ENCODE assay signal across 9 cellular contexts in the genomic region with DNA sequence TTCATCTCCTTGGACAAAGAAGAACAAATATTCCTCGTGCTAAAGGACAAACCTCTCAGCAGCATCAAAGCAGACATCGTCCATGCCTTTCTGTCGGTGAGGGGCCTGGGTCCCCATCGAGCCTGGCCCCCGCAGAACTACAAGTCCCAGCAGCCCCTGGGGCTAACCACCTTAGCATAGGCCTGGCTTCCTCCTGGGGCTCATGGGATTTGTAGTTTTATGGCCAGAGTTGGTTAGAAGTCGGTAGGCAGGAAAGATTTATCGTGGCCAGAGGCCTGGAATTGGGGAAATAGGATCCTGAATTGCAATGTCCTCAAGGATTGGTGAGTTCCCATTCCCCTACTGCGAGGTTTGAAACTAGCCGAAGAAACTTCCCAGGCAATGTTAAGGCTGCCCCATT. TPM values are rescaled to one million over a fixed set of nuclear protein-coding genes. Genes with fewer than 3 reads are reported as not detected.
A peak's percentile ranks its signal among the peaks of the same experiment; 100 is the strongest.
DNase-seq lines count a peak whose midpoint lies in the region; ATAC-seq and TF ChIP-seq lines count a peak whose summit lies in the region.
"Had no signal": no experiment of that assay in that cellular context is flagged by ENCODE, and none has a peak within 500 bp of the region (broad histone marks: within the 10 kb centered on the region; RNA-seq: fewer than 3 reads in every experiment).

No MANE protein-coding gene starts in this region.

- RAD21 ChIA-PET in HCT116 (lab: Charles Lee; ENCODE audit: low non-redundant PET in 1 of 2, low total read pairs in 2 of 2, uncharacterized antibody in 2 of 2, unreplicated experiment in 2 of 2), result no interaction called here

- H3K27me3 Mint-ChIP-seq in activated naive CD8-positive, alpha-beta T cell treated with anti-CD3 and anti-CD28 coated beads for 36 hours, result no peaks in the 10 kb centered on the region

- H3K79me2 ChIP-seq in HCT116 (ENCODE audit: insufficient read depth, low read length), result no peaks in the 10 kb centered on the region

- ATAC-seq in HCT116 (peak; percentile 71), SK-N-SH treated with all-trans-retinoic acid at 6 μM for 48 hours (peak; percentile 63), GM18502 (IDR thresholded peaks at IDR 0.05; ENCODE audit: poor library complexity, unreplicated experiment) (no peak), HG02885 (IDR thresholded peaks at IDR 0.05; ENCODE audit: poor library complexity, unreplicated experiment) (no peak)

- H4K20me1 ChIP-seq in HCT116 (ENCODE audit: insufficient read depth), result no peaks in the 10 kb centered on the region

- no peak overlapping the region for H3K4me3 Mint-ChIP-seq in activated naive CD8-positive, alpha-beta T cell treated with anti-CD3 and anti-CD28 coated beads for 36 hours

- DNase-seq in AG20443 (ENCODE audit: low spot score), result peak; percentile 58
- no peak for DNase-seq in HCT116 (ENCODE audit: low read depth, low spot score)
- DNase-seq in activated naive CD8-positive, alpha-beta T cell treated with anti-CD3 and anti-CD28 coated beads for 36 hours, result peak; percentile 44
- peak; percentile 41 for DNase-seq in mucosa of gallbladder (ENCODE audit: low spot score)
- DNase-seq in foreskin melanocyte, result no peak

- TF ChIP-seq POLR2A in HCT116 (IDR thresholded peaks at IDR 0.05; ENCODE audit: borderline replicate concordance, extremely low read depth, insufficient read depth, insufficient read length), result no peak

- H3K4me1 ChIP-seq in HCT116 (ENCODE audit: control insufficient read depth in 1 of 2, insufficient read depth in 2 of 2, low read length in 2 of 2), result peaks cover 0 to 7% of the 10 kb centered on the region in 2 experiments; a peak in 1 of 4 replicates

- intact Hi-C loops in HCT116 (cut with micrococcal nuclease), result no loop called here

- no peak overlapping the region for H3K4me2 ChIP-seq in HCT116 (ENCODE audit: low read length)

- TF ChIP-seq RAD21 in HCT116 (IDR thresholded peaks at IDR 0.05; ENCODE audit: low read depth), result no peak

- no peaks in the 10 kb centered on the region for H3K9me2 ChIP-seq in HCT116 (ENCODE audit: insufficient read depth)

- H3K9ac ChIP-seq in HCT116 (ENCODE audit: low read length), result no peak overlapping the region

- H3K36me3 Mint-ChIP-seq in activated naive CD8-positive, alpha-beta T cell treated with anti-CD3 and anti-CD28 coated beads for 36 hours, result peaks cover 5% of the 10 kb centered on the region

- H3K9me3 Mint-ChIP-seq in activated naive CD8-positive, alpha-beta T cell treated with anti-CD3 and anti-CD28 coated beads for 36 hours, result no peaks in the 10 kb centered on the region

- H3K4me3 ChIP-seq in HCT116 (replicated peaks in 1 of 2; ENCODE audit: low read depth in 1 of 2, low read length in 2 of 2), result no peak overlapping the region

- no peak overlapping the region for H2AFZ ChIP-seq in HCT116 (ENCODE audit: low read depth, low read length, poor library complexity, severe bottlenecking)

- H3K27ac ChIP-seq in HCT116 (ENCODE audit: low read depth, low read length), result no peak overlapping the region
- H3K27ac ChIP-seq: neutrophil had no signal

- TF ChIP-seq CTCF in HCT116 (IDR thresholded peaks at IDR 0.05 in 2 of 3, conservative IDR thresholded peaks at IDR 0.05 in 1 of 3; ENCODE audit: borderline replicate concordance in 1 of 3, insufficient read depth in 1 of 3, low read depth in 2 of 3, low read length in 2 of 3), result no peak

- POLR2A ChIA-PET in HCT116 (lab: Charles Lee), result no interaction called here

- no peak overlapping the region for H3K27ac Mint-ChIP-seq in activated naive CD8-positive, alpha-beta T cell treated with anti-CD3 and anti-CD28 coated beads for 36 hours

- H3K27me3 ChIP-seq in HCT116 (ENCODE audit: insufficient read depth, low read length), result no peaks in the 10 kb centered on the region
- H3K27me3 ChIP-seq: neutrophil had no signal

- no peaks in the 10 kb centered on the region for H3K9me3 ChIP-seq in HCT116 (ENCODE audit: control insufficient read depth in 1 of 2, insufficient read depth in 1 of 2, low read depth in 1 of 2, low read length in 2 of 2)
- H3K9me3 ChIP-seq: neutrophil had no signal

- BruUV-seq in HCT116 (replicated peaks; lab: Mats Ljungman, UMichigan), result no TSS peak

- CTCF ChIA-PET in HCT116 (lab: Charles Lee), result no interaction called here

- H3K36me3 ChIP-seq in HCT116 (ENCODE audit: control insufficient read depth in 1 of 2, insufficient read depth in 2 of 2, low read length in 2 of 2), result peaks cover 13 to 19% of the 10 kb centered on the region in 2 experiments; a peak in 3 of 4 replicates
- H3K36me3 ChIP-seq: neutrophil had no signal

- H3K4me1 Mint-ChIP-seq in activated naive CD8-positive, alpha-beta T cell treated with anti-CD3 and anti-CD28 coated beads for 36 hours, result peaks cover 4% of the 10 kb centered on the region

TF ChIP-seq in HCT116, 20 proteins besides CTCF, POLR2A, EP300 and RAD21:
- 0 out of 2 replicates have a peak, but pooled peaks have one; percentile 30 for TF ChIP-seq POLR2AphosphoS5 (IDR thresholded peaks at IDR 0.05; ENCODE audit: low read depth, low read length)
- no peak for TF ChIP-seq SP1 (IDR thresholded peaks at IDR 0.05; ENCODE audit: low read depth)

TF ChIP-seq in SK-N-SH treated with all-trans-retinoic acid at 6 μM for 48 hours, 23 proteins besides CTCF, POLR2A, EP300 and RAD21 (continues in another document):
- no peak for TF ChIP-seq OSR1 (CRISPR knock-in tag; IDR thresholded peaks at IDR 0.05)
- TF ChIP-seq, protein P1, sequence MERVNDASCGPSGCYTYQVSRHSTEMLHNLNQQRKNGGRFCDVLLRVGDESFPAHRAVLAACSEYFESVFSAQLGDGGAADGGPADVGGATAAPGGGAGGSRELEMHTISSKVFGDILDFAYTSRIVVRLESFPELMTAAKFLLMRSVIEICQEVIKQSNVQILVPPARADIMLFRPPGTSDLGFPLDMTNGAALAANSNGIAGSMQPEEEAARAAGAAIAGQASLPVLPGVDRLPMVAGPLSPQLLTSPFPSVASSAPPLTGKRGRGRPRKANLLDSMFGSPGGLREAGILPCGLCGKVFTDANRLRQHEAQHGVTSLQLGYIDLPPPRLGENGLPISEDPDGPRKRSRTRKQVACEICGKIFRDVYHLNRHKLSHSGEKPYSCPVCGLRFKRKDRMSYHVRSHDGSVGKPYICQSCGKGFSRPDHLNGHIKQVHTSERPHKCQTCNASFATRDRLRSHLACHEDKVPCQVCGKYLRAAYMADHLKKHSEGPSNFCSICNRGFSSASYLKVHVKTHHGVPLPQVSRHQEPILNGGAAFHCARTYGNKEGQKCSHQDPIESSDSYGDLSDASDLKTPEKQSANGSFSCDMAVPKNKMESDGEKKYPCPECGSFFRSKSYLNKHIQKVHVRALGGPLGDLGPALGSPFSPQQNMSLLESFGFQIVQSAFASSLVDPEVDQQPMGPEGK (CRISPR knock-in tag; IDR thresholded peaks at IDR 0.05; ENCODE audit: borderline replicate concordance), result no peak
- TF ChIP-seq, protein P2, sequence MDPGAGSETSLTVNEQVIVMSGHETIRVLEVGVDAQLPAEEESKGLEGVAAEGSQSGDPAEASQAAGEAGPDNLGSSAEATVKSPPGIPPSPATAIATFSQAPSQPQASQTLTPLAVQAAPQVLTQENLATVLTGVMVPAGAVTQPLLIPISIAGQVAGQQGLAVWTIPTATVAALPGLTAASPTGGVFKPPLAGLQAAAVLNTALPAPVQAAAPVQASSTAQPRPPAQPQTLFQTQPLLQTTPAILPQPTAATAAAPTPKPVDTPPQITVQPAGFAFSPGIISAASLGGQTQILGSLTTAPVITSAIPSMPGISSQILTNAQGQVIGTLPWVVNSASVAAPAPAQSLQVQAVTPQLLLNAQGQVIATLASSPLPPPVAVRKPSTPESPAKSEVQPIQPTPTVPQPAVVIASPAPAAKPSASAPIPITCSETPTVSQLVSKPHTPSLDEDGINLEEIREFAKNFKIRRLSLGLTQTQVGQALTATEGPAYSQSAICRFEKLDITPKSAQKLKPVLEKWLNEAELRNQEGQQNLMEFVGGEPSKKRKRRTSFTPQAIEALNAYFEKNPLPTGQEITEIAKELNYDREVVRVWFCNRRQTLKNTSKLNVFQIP (CRISPR knock-in tag; IDR thresholded peaks at IDR 0.05; ENCODE audit: borderline replicate concordance, low read depth), result no peak
- TF ChIP-seq ZNF70 (CRISPR knock-in tag; IDR thresholded peaks at IDR 0.05), result no peak
- TF ChIP-seq ZFP3 (CRISPR knock-in tag; IDR thresholded peaks at IDR 0.05), result no peak
- no peak for TF ChIP-seq GLIS3 (CRISPR knock-in tag; IDR thresholded peaks at IDR 0.05)
- no peak for TF ChIP-seq ZNF565 (CRISPR knock-in tag; conservative IDR thresholded peaks at IDR 0.05; ENCODE audit: low read depth)
- no peak for TF ChIP-seq TCF4 (CRISPR knock-in tag; IDR thresholded peaks at IDR 0.05; ENCODE audit: borderline replicate concordance)
- no peak for TF ChIP-seq SNAI2 (CRISPR knock-in tag; IDR thresholded peaks at IDR 0.05)
- no peak for TF ChIP-seq ZC3H10 (CRISPR knock-in tag; IDR thresholded peaks at IDR 0.05)

RNA-seq across cellular contexts. Expression of a gene that starts 19.6 kb away (rescaled TPM):
- total RNA-seq in HCT116 (2021; ENCODE audit: unreplicated experiment) (not detected), mucosa of gallbladder (10.1 TPM)
- not detected in 2 replicates for polyA plus RNA-seq in HCT116 (2012)
- not detected for total RNA-seq in activated naive CD8-positive, alpha-beta T cell treated with anti-CD3 and anti-CD28 coated beads for 36 hours

RNA-seq across cellular contexts. Expression of a gene that starts 21.7 kb away (rescaled TPM):
- total RNA-seq in HCT116 (2021; ENCODE audit: unreplicated experiment) (33.3 TPM), mucosa of gallbladder (5.2 TPM)
- 37.7 and 47.8 TPM in 2 replicates for polyA plus RNA-seq in HCT116 (2012)
- 1 to 10 TPM; 5.6 to 6.4 TPM for total RNA-seq in activated naive CD8-positive, alpha-beta T cell treated with anti-CD3 and anti-CD28 coated beads for 36 hours

RNA-seq across cellular contexts. Expression of a gene that starts 25.6 kb away (rescaled TPM):
- total RNA-seq in HCT116 (2021; ENCODE audit: unreplicated experiment), result 63.0 TPM
- 49.1 and 50.2 TPM in 2 replicates for polyA plus RNA-seq in HCT116 (2012)
- total RNA-seq in activated naive CD8-positive, alpha-beta T cell treated with anti-CD3 and anti-CD28 coated beads for 36 hours, result 10 to 100 TPM; 68.0 to 69.7 TPM
- total RNA-seq in mucosa of gallbladder, result 28.8 TPM

RNA-seq across cellular contexts. Expression of a gene that starts 34.2 kb away (rescaled TPM):
- total RNA-seq in HCT116 (2021; ENCODE audit: unreplicated experiment), result 27.5 TPM
- 19.9 and 25.4 TPM in 2 replicates for polyA plus RNA-seq in HCT116 (2012)
- total RNA-seq in activated naive CD8-positive, alpha-beta T cell treated with anti-CD3 and anti-CD28 coated beads for 36 hours, result 10 to 100 TPM; 14.9 to 15.4 TPM
- total RNA-seq in mucosa of gallbladder, result 24.9 TPM

RNA-seq across cellular contexts. Expression of a gene that starts 46.7 kb away (rescaled TPM):
- 96.7 TPM for total RNA-seq in HCT116 (2021; ENCODE audit: unreplicated experiment)
- 67.9 and 75.2 TPM in 2 replicates for polyA plus RNA-seq in HCT116 (2012)
- 100 to 1,000 TPM; 226 to 227 TPM for total RNA-seq in activated naive CD8-positive, alpha-beta T cell treated with anti-CD3 and anti-CD28 coated beads for 36 hours
- 108 TPM for total RNA-seq in mucosa of gallbladder

Comparison
In these comparisons a context has a peak if more than half of its experiments do, and no peak if none do; other contexts are left out.
1. DNase-seq: peak in AG20443 (single experiment), activated naive CD8-positive, alpha-beta T cell treated with anti-CD3 and anti-CD28 coated beads for 36 hours (single experiment) and mucosa of gallbladder (single experiment); none in HCT116 (single experiment) and foreskin melanocyte (single experiment).
2. ATAC-seq: peak in HCT116 (single experiment) and SK-N-SH treated with all-trans-retinoic acid at 6 μM for 48 hours (single experiment); none in GM18502 (single experiment) and HG02885 (single experiment).